Comparison of ENCODE assay signal across 1 cellular context in the genomic region with DNA sequence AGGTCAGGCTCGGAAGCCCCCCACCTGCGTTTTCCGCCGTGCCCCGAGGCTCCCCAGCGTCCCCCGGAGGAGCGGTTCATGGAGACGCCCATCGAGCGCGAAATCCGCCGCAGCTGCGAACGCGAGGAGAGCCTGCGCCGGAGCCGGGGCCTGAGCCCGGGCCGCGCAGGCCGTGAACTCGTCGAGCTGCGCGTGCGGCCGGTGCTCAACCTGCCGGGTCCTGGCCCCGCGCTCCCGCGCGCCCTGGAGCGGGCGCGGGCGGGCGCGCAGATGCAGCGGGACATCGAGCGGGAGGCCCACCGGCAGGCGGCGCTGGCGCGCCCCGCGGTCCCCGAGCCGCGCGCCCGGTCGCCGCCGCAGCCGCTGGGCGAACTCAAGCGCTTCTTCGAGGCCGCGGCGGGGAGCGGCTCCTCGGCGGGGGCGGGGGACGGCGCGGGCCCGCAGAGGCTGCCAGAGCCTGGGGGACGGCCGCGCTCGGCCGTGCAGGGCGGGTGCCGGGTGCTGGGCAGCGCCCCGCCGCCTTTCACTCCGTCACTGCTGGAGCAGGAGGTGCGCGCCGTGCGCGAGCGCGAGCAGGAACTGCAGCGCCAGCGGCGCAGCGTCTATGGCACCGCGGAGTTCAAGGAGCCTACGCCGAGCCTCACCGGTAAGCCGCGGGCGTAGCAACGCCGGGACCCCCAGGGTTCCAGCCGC.
A peak's percentile ranks its signal among the peaks of the same experiment; 100 is the strongest.
TF ChIP-seq lines count a peak whose summit lies in the region.

No MANE protein-coding gene starts in this region.

TF ChIP-seq in HepG2, 621 proteins besides CTCF, POLR2A, EP300 and RAD21 (continued from another document):
- TF ChIP-seq, protein P1, sequence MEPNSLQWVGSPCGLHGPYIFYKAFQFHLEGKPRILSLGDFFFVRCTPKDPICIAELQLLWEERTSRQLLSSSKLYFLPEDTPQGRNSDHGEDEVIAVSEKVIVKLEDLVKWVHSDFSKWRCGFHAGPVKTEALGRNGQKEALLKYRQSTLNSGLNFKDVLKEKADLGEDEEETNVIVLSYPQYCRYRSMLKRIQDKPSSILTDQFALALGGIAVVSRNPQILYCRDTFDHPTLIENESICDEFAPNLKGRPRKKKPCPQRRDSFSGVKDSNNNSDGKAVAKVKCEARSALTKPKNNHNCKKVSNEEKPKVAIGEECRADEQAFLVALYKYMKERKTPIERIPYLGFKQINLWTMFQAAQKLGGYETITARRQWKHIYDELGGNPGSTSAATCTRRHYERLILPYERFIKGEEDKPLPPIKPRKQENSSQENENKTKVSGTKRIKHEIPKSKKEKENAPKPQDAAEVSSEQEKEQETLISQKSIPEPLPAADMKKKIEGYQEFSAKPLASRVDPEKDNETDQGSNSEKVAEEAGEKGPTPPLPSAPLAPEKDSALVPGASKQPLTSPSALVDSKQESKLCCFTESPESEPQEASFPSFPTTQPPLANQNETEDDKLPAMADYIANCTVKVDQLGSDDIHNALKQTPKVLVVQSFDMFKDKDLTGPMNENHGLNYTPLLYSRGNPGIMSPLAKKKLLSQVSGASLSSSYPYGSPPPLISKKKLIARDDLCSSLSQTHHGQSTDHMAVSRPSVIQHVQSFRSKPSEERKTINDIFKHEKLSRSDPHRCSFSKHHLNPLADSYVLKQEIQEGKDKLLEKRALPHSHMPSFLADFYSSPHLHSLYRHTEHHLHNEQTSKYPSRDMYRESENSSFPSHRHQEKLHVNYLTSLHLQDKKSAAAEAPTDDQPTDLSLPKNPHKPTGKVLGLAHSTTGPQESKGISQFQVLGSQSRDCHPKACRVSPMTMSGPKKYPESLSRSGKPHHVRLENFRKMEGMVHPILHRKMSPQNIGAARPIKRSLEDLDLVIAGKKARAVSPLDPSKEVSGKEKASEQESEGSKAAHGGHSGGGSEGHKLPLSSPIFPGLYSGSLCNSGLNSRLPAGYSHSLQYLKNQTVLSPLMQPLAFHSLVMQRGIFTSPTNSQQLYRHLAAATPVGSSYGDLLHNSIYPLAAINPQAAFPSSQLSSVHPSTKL (CRISPR knock-in tag; IDR thresholded peaks at IDR 0.05) = no peak
- TF ChIP-seq ZNF709 (CRISPR knock-in tag; IDR thresholded peaks at IDR 0.05) = peak; percentile 25; the same call in 1 of the 2 replicates
- no peak for TF ChIP-seq FOSL1 (CRISPR knock-in tag; IDR thresholded peaks at IDR 0.05; ENCODE audit: borderline replicate concordance)
- TF ChIP-seq ZSCAN31 (CRISPR knock-in tag; IDR thresholded peaks at IDR 0.05; ENCODE audit: low read depth) = 0 out of 2 replicates have a peak, but pooled peaks have one; percentile 19
- TF ChIP-seq ARNT2 (CRISPR knock-in tag; IDR thresholded peaks at IDR 0.05; ENCODE audit: low read depth) = peak; percentile 69
- TF ChIP-seq, protein P2, sequence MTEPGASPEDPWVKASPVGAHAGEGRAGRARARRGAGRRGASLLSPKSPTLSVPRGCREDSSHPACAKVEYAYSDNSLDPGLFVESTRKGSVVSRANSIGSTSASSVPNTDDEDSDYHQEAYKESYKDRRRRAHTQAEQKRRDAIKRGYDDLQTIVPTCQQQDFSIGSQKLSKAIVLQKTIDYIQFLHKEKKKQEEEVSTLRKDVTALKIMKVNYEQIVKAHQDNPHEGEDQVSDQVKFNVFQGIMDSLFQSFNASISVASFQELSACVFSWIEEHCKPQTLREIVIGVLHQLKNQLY (CRISPR knock-in tag; IDR thresholded peaks at IDR 0.05) = no peak
- 0 out of 2 replicates have a peak, but pooled peaks have one; percentile 6 for TF ChIP-seq DR1 (CRISPR knock-in tag; IDR thresholded peaks at IDR 0.05)
- TF ChIP-seq FOXA1 (IDR thresholded peaks at IDR 0.05) = no peak
- TF ChIP-seq FOXA1 (CRISPR knock-in tag; IDR thresholded peaks at IDR 0.05) = no peak
- TF ChIP-seq TCF7 (IDR thresholded peaks at IDR 0.05; ENCODE audit: low read depth) = no peak
- TF ChIP-seq, protein P3, sequence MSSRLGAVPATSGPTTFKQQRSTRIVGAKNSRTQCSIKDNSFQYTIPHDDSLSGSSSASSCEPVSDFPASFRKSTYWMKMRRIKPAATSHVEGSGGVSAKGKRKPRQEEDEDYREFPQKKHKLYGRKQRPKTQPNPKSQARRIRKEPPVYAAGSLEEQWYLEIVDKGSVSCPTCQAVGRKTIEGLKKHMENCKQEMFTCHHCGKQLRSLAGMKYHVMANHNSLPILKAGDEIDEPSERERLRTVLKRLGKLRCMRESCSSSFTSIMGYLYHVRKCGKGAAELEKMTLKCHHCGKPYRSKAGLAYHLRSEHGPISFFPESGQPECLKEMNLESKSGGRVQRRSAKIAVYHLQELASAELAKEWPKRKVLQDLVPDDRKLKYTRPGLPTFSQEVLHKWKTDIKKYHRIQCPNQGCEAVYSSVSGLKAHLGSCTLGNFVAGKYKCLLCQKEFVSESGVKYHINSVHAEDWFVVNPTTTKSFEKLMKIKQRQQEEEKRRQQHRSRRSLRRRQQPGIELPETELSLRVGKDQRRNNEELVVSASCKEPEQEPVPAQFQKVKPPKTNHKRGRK (CRISPR knock-in tag; IDR thresholded peaks at IDR 0.05) = no peak
- peak; percentile 27; the same call in 1 of the 2 replicates for TF ChIP-seq YEATS4 (CRISPR knock-in tag; IDR thresholded peaks at IDR 0.05; ENCODE audit: borderline replicate concordance)
- TF ChIP-seq TAF1 (CRISPR knock-in tag; IDR thresholded peaks at IDR 0.05) = peak; percentile 35; the same call in 1 of the 2 replicates
- no peak for TF ChIP-seq ZNF720 (CRISPR knock-in tag; IDR thresholded peaks at IDR 0.05)
- TF ChIP-seq, protein P4, sequence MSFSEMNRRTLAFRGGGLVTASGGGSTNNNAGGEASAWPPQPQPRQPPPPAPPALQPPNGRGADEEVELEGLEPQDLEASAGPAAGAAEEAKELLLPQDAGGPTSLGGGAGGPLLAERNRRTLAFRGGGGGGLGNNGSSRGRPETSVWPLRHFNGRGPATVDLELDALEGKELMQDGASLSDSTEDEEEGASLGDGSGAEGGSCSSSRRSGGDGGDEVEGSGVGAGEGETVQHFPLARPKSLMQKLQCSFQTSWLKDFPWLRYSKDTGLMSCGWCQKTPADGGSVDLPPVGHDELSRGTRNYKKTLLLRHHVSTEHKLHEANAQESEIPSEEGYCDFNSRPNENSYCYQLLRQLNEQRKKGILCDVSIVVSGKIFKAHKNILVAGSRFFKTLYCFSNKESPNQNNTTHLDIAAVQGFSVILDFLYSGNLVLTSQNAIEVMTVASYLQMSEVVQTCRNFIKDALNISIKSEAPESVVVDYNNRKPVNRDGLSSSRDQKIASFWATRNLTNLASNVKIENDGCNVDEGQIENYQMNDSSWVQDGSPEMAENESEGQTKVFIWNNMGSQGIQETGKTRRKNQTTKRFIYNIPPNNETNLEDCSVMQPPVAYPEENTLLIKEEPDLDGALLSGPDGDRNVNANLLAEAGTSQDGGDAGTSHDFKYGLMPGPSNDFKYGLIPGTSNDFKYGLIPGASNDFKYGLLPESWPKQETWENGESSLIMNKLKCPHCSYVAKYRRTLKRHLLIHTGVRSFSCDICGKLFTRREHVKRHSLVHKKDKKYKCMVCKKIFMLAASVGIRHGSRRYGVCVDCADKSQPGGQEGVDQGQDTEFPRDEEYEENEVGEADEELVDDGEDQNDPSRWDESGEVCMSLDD (CRISPR knock-in tag; IDR thresholded peaks at IDR 0.05; ENCODE audit: borderline replicate concordance) = 0 out of 2 replicates have a peak, but pooled peaks have one; percentile 14
- no peak for TF ChIP-seq NBN (conservative IDR thresholded peaks at IDR 0.05)
- TF ChIP-seq KDM2A (CRISPR knock-in tag; IDR thresholded peaks at IDR 0.05; ENCODE audit: borderline replicate concordance, low read depth) = 0 out of 2 replicates have a peak, but pooled peaks have one; percentile 3
- no peak for TF ChIP-seq ZNF816 (CRISPR knock-in tag; IDR thresholded peaks at IDR 0.05; ENCODE audit: borderline replicate concordance)
- TF ChIP-seq MAF1 (CRISPR knock-in tag; IDR thresholded peaks at IDR 0.05; ENCODE audit: borderline replicate concordance) = peak; percentile 68; the same call in 1 of the 2 replicates
- TF ChIP-seq STAG1 (CRISPR knock-in tag; IDR thresholded peaks at IDR 0.05) = no peak
- TF ChIP-seq, protein P5, sequence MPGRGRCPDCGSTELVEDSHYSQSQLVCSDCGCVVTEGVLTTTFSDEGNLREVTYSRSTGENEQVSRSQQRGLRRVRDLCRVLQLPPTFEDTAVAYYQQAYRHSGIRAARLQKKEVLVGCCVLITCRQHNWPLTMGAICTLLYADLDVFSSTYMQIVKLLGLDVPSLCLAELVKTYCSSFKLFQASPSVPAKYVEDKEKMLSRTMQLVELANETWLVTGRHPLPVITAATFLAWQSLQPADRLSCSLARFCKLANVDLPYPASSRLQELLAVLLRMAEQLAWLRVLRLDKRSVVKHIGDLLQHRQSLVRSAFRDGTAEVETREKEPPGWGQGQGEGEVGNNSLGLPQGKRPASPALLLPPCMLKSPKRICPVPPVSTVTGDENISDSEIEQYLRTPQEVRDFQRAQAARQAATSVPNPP (CRISPR knock-in tag; IDR thresholded peaks at IDR 0.05) = no peak
- no peak; the same call in 1 of the 2 replicates for TF ChIP-seq ZNF563 (CRISPR knock-in tag; IDR thresholded peaks at IDR 0.05)
- no peak for TF ChIP-seq TEAD2 (CRISPR knock-in tag; IDR thresholded peaks at IDR 0.05)
- TF ChIP-seq, protein P6, sequence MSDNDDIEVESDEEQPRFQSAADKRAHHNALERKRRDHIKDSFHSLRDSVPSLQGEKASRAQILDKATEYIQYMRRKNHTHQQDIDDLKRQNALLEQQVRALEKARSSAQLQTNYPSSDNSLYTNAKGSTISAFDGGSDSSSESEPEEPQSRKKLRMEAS (IDR thresholded peaks at IDR 0.05) = peak; percentile 78
- peak; percentile 99 for TF ChIP-seq HNRNPLL (IDR thresholded peaks at IDR 0.05; ENCODE audit: low read depth, low read length, poor library complexity, severe bottlenecking)
- TF ChIP-seq, protein P7, sequence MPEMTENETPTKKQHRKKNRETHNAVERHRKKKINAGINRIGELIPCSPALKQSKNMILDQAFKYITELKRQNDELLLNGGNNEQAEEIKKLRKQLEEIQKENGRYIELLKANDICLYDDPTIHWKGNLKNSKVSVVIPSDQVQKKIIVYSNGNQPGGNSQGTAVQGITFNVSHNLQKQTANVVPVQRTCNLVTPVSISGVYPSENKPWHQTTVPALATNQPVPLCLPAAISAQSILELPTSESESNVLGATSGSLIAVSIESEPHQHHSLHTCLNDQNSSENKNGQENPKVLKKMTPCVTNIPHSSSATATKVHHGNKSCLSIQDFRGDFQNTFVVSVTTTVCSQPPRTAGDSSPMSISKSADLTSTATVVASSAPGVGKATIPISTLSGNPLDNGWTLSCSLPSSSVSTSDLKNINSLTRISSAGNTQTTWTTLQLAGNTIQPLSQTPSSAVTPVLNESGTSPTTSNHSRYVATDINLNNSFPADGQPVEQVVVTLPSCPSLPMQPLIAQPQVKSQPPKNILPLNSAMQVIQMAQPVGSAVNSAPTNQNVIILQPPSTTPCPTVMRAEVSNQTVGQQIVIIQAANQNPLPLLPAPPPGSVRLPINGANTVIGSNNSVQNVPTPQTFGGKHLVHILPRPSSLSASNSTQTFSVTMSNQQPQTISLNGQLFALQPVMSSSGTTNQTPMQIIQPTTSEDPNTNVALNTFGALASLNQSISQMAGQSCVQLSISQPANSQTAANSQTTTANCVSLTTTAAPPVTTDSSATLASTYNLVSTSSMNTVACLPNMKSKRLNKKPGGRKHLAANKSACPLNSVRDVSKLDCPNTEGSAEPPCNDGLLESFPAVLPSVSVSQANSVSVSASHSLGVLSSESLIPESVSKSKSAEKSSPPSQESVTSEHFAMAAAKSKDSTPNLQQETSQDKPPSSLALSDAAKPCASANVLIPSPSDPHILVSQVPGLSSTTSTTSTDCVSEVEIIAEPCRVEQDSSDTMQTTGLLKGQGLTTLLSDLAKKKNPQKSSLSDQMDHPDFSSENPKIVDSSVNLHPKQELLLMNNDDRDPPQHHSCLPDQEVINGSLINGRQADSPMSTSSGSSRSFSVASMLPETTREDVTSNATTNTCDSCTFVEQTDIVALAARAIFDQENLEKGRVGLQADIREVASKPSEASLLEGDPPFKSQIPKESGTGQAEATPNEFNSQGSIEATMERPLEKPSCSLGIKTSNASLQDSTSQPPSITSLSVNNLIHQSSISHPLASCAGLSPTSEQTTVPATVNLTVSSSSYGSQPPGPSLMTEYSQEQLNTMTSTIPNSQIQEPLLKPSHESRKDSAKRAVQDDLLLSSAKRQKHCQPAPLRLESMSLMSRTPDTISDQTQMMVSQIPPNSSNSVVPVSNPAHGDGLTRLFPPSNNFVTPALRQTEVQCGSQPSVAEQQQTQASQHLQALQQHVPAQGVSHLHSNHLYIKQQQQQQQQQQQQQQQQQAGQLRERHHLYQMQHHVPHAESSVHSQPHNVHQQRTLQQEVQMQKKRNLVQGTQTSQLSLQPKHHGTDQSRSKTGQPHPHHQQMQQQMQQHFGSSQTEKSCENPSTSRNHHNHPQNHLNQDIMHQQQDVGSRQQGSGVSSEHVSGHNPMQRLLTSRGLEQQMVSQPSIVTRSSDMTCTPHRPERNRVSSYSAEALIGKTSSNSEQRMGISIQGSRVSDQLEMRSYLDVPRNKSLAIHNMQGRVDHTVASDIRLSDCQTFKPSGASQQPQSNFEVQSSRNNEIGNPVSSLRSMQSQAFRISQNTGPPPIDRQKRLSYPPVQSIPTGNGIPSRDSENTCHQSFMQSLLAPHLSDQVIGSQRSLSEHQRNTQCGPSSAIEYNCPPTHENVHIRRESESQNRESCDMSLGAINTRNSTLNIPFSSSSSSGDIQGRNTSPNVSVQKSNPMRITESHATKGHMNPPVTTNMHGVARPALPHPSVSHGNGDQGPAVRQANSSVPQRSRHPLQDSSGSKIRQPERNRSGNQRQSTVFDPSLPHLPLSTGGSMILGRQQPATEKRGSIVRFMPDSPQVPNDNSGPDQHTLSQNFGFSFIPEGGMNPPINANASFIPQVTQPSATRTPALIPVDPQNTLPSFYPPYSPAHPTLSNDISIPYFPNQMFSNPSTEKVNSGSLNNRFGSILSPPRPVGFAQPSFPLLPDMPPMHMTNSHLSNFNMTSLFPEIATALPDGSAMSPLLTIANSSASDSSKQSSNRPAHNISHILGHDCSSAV (CRISPR knock-in tag; IDR thresholded peaks at IDR 0.05; ENCODE audit: borderline replicate concordance) = no peak
- peak; percentile 52 for TF ChIP-seq YY1 (IDR thresholded peaks at IDR 0.05; ENCODE audit: insufficient read depth, insufficient replicate concordance, low read depth, low read length)
- no peak for TF ChIP-seq NPAS2 (CRISPR knock-in tag; IDR thresholded peaks at IDR 0.05; ENCODE audit: borderline replicate concordance)
- TF ChIP-seq, protein P8, sequence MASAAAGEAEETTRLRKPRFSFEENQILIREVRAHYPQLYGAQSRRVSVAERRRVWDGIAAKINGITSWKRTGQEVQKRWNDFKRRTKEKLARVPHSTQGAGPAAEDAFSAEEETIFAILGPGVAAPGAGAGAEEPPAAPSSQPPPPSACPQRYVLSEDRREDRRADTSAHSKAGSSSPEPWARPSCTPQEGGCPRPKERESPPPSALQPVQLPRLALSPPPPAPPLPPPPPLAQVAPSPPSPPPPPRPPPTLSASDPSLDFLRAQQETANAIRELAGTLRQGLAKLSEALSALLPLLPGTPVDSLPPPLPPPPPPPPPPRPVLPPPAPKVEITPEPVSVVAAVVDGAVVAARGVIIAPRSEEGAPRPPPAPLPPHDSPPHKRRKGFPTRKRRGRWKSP (CRISPR knock-in tag; IDR thresholded peaks at IDR 0.05) = peak; percentile 45; the same call in 1 of the 2 replicates
- peak; percentile 90 for TF ChIP-seq ZNF777 (CRISPR knock-in tag; IDR thresholded peaks at IDR 0.05)
- TF ChIP-seq SAFB2 (CRISPR knock-in tag; IDR thresholded peaks at IDR 0.05; ENCODE audit: borderline replicate concordance, low read depth) = peak; percentile 59; the same call in 1 of the 2 replicates
